Comparison of ENCODE assay signal across 18 cellular contexts in genomic region chr18:48263421-48263820, GRCh38.
A peak's percentile ranks its signal among the peaks of the same experiment; 100 is the strongest.
DNase-seq lines count a peak whose midpoint lies in the region; ATAC-seq, FAIRE-seq and TF ChIP-seq lines count a peak whose summit lies in the region.
"Had no signal": no experiment of that assay in that cellular context is flagged by ENCODE, and none has a peak within 500 bp of the region (broad histone marks: within the 10 kb centered on the region; RNA-seq: fewer than 3 reads in every experiment).

No MANE protein-coding gene starts in this region.

- H3K4me1 ChIP-seq in mammary epithelial cell (ENCODE audit: insufficient read depth, low read length) (peaks cover 28% of the 10 kb centered on the region), liver (ENCODE audit: control insufficient read depth in 4 of 4, insufficient read depth in 4 of 4, low read length in 3 of 4) (no peaks in the 10 kb centered on the region), HepG2 (ENCODE audit: insufficient read depth, low read length) (no peaks in the 10 kb centered on the region)
- H3K4me1 ChIP-seq: A549, BLaER1, HAP-1 had no signal

- H3K4me1 Mint-ChIP-seq in MCF 10A (ENCODE audit: insufficient read depth, unreplicated experiment), result no peaks in the 10 kb centered on the region
- H3K4me1 Mint-ChIP-seq in activated CD4-positive, alpha-beta T cell treated with anti-CD3 and anti-CD28 coated beads, Interleukin-2, amount 10 ng/mL, durations not matched to agents 24 days and 14 days, result no peaks in the 10 kb centered on the region
- H3K4me1 Mint-ChIP-seq: CD14-positive monocyte; CD4-positive, alpha-beta memory T cell had no signal

- H3K27me3 ChIP-seq in mammary epithelial cell (ENCODE audit: insufficient read depth, low read length), result no peaks in the 10 kb centered on the region
- H3K27me3 ChIP-seq in liver (ENCODE audit: control insufficient read depth in 4 of 4, insufficient read depth in 4 of 4, low read length in 3 of 4), result no peaks in the 10 kb centered on the region
- 0 out of 5 replicates have a peak, but pooled peaks cover 0 to 2% of the 10 kb centered on the region in 2 experiments for H3K27me3 ChIP-seq in HepG2 (ENCODE audit: control insufficient read depth in 1 of 2, insufficient read depth in 2 of 2, low read length in 2 of 2)
- H3K27me3 ChIP-seq: BLaER1 had no signal

- H3K9ac ChIP-seq in mammary epithelial cell (ENCODE audit: insufficient read depth, low read length), result no peak overlapping the region
- H3K9ac ChIP-seq in liver (ENCODE audit: low read depth in 1 of 2, low read length in 2 of 2), result no peak overlapping the region
- H3K9ac ChIP-seq in HepG2 (ENCODE audit: insufficient read depth, low read depth, low read length), result no peak overlapping the region
- H3K9ac ChIP-seq: BLaER1, GM23248 had no signal

- H3K4me3 ChIP-seq in mammary epithelial cell (replicated peaks in 1 of 3; ENCODE audit: insufficient read depth in 1 of 3, low read depth in 2 of 3, low read length in 3 of 3) (no peak overlapping the region), liver (ENCODE audit: low read depth in 1 of 3, low read length in 3 of 3) (no peak overlapping the region), HepG2 (replicated peaks in 1 of 3; ENCODE audit: insufficient read depth in 1 of 3, low read depth in 2 of 3, low read length in 3 of 3) (no peak overlapping the region)
- H3K4me3 ChIP-seq: A549, BLaER1, GM23248, HAP-1 had no signal

- no peak overlapping the region for H3K27ac Mint-ChIP-seq in MCF 10A (ENCODE audit: low read depth, unreplicated experiment)
- H3K27ac Mint-ChIP-seq in activated CD4-positive, alpha-beta T cell treated with anti-CD3 and anti-CD28 coated beads, Interleukin-2, amount 10 ng/mL, durations not matched to agents 24 days and 14 days, result no peak overlapping the region
- H3K27ac Mint-ChIP-seq: CD4-positive, alpha-beta memory T cell had no signal

- CTCF ChIA-PET in mammary epithelial cell (lab: Charles Lee; ENCODE audit: low non-redundant PET), result no interaction called here
- CTCF ChIA-PET in MCF 10A (lab: Yijun Ruan, JAX), result interaction anchor here (1.2 kb wide), 1 partner anchor 32 kb away, joined by 5 read pairs; no protein-coding TSS in a partner anchor
- CTCF ChIA-PET in HepG2 (lab: Yijun Ruan, JAX; ENCODE audit: low intra/inter-chr PET ratio, low total read pairs), result no interaction called here

- H3K9me3 ChIP-seq in mammary epithelial cell (replicated peaks; ENCODE audit: insufficient read depth, low read length) (no peaks in the 10 kb centered on the region), liver (ENCODE audit: control insufficient read depth in 4 of 4, low read length in 3 of 4) (no peaks in the 10 kb centered on the region), HepG2 (ENCODE audit: low read length) (no peaks in the 10 kb centered on the region)
- H3K9me3 ChIP-seq: A549, BLaER1, HAP-1 had no signal

- no peak for TF ChIP-seq POLR2A in HepG2 (IDR thresholded peaks at IDR 0.05; ENCODE audit: insufficient read depth in 1 of 2, low read depth in 2 of 2, low read length in 2 of 2)

- no peak for TF ChIP-seq EP300 in HepG2 (IDR thresholded peaks at IDR 0.05; ENCODE audit: low read depth in 2 of 2, low read length in 2 of 2)
- TF ChIP-seq EP300 in HepG2 (CRISPR knock-in tag; IDR thresholded peaks at IDR 0.05; ENCODE audit: borderline replicate concordance), result no peak

- no peaks in the 10 kb centered on the region for H3K9me3 Mint-ChIP-seq in MCF 10A (ENCODE audit: unreplicated experiment)
- no peaks in the 10 kb centered on the region for H3K9me3 Mint-ChIP-seq in activated CD4-positive, alpha-beta T cell treated with anti-CD3 and anti-CD28 coated beads, Interleukin-2, amount 10 ng/mL, durations not matched to agents 24 days and 14 days

- TF ChIP-seq CTCF in mammary epithelial cell (conservative IDR thresholded peaks at IDR 0.05 in 1 of 2, IDR thresholded peaks at IDR 0.05 in 1 of 2; ENCODE audit: extremely low read depth in 1 of 2, insufficient read depth in 1 of 2, low read depth in 1 of 2, low read length in 2 of 2), result no peak
- no peak for TF ChIP-seq CTCF in MCF 10A (IDR thresholded peaks at IDR 0.05; ENCODE audit: unreplicated experiment)
- no peak for TF ChIP-seq CTCF in liver (IDR thresholded peaks at IDR 0.05; ENCODE audit: low read depth, low read length, missing input control)
- no peak for TF ChIP-seq CTCF in HepG2 (CRISPR knock-in tag; IDR thresholded peaks at IDR 0.05)

- H3K36me3 ChIP-seq in mammary epithelial cell (ENCODE audit: insufficient read depth, low read length) (no peaks in the 10 kb centered on the region), liver (ENCODE audit: control insufficient read depth in 4 of 4, insufficient read depth in 3 of 4, low read depth in 1 of 4, low read length in 3 of 4) (no peaks in the 10 kb centered on the region), HepG2 (replicated peaks in 1 of 2; ENCODE audit: control insufficient read depth in 1 of 2, insufficient read depth in 2 of 2, low read length in 2 of 2) (no peaks in the 10 kb centered on the region)
- H3K36me3 ChIP-seq: BLaER1, HAP-1 had no signal

- H3K27ac ChIP-seq in mammary epithelial cell (ENCODE audit: insufficient read depth, low read depth, low read length), result peak overlapping the region; percentile 83
- no peak overlapping the region for H3K27ac ChIP-seq in liver (ENCODE audit: low read depth in 1 of 2, low read length in 2 of 2)
- no peak overlapping the region for H3K27ac ChIP-seq in HepG2 (ENCODE audit: extremely low read length, insufficient read depth, low read length)
- H3K27ac ChIP-seq: 22Rv1, A549, BLaER1, GM23248 had no signal

- no peak for TF ChIP-seq RAD21 in liver (IDR thresholded peaks at IDR 0.05)
- no peak for TF ChIP-seq RAD21 in HepG2 (CRISPR knock-in tag; IDR thresholded peaks at IDR 0.05)

- H3K79me2 ChIP-seq in mammary epithelial cell (ENCODE audit: insufficient read depth, low read length) (no peaks in the 10 kb centered on the region), HepG2 (ENCODE audit: insufficient read depth, low read length) (no peaks in the 10 kb centered on the region)

- WGBS in mammary epithelial cell (ENCODE audit: low coverage, missing lambda C conversion rate), result 100% methylated on average over 3 of the region's 3 CpGs
- 63% methylated on average over 3 of the region's 3 CpGs for WGBS in liver
- 3% methylated on average over 3 of the region's 3 CpGs for WGBS in HepG2 (ENCODE audit: low lambda C conversion rate)

- H3K27me3 Mint-ChIP-seq in MCF 10A (ENCODE audit: insufficient read depth, unreplicated experiment), result no peaks in the 10 kb centered on the region
- H3K27me3 Mint-ChIP-seq in activated CD4-positive, alpha-beta T cell treated with anti-CD3 and anti-CD28 coated beads, Interleukin-2, amount 10 ng/mL, durations not matched to agents 24 days and 14 days, result peaks cover 8% of the 10 kb centered on the region

- no peaks in the 10 kb centered on the region for H4K20me1 ChIP-seq in mammary epithelial cell (ENCODE audit: insufficient read depth, low read length)
- no peaks in the 10 kb centered on the region for H4K20me1 ChIP-seq in HepG2 (ENCODE audit: insufficient read depth, low read length)
- H4K20me1 ChIP-seq: BLaER1 had no signal

- no TSS peak for BruUV-seq in mammary epithelial cell (replicated peaks; lab: Mats Ljungman, UMichigan)
- no TSS peak for BruUV-seq in MCF 10A (replicated peaks; lab: Mats Ljungman, UMichigan)
- BruUV-seq in HepG2 (replicated peaks; lab: Mats Ljungman, UMichigan), result no TSS peak

- POLR2A ChIA-PET in MCF 10A (lab: Yijun Ruan, JAX), result no interaction called here
- POLR2A ChIA-PET in HepG2 (lab: Yijun Ruan, JAX), result no interaction called here

- FAIRE-seq in HepG2 (lab: Jason Lieb, UNC), result no peak
- FAIRE-seq: A549, GM12892, GM18507 had no signal

- dilution Hi-C loops in mammary epithelial cell (cut with HindIII; ENCODE audit: low sequenced_read_pairs), result no loop called here

- no peaks in the 10 kb centered on the region for H3K36me3 Mint-ChIP-seq in MCF 10A (ENCODE audit: insufficient read depth, unreplicated experiment)
- H3K36me3 Mint-ChIP-seq in activated CD4-positive, alpha-beta T cell treated with anti-CD3 and anti-CD28 coated beads, Interleukin-2, amount 10 ng/mL, durations not matched to agents 24 days and 14 days (ENCODE audit: low read depth), result no peaks in the 10 kb centered on the region
- H3K36me3 Mint-ChIP-seq: CD14-positive monocyte; CD4-positive, alpha-beta memory T cell had no signal

- H2AFZ ChIP-seq in mammary epithelial cell (ENCODE audit: low read depth, low read length) (no peak overlapping the region), HepG2 (ENCODE audit: low read length) (no peak overlapping the region)
- H2AFZ ChIP-seq: GM23248 had no signal

- H3K4me2 ChIP-seq in mammary epithelial cell (ENCODE audit: insufficient read depth, low read depth, low read length) (peak overlapping the region; percentile 66), HepG2 (ENCODE audit: low read depth, low read length) (no peak overlapping the region)
- H3K4me2 ChIP-seq: A549, BLaER1 had no signal

- intact Hi-C loops in mammary epithelial cell (cut with micrococcal nuclease) (no loop called here), MCF 10A (cut with micrococcal nuclease) (no loop called here), HepG2 (cut with micrococcal nuclease; ENCODE audit: unreplicated experiment) (no loop called here)
- intact Hi-C loops in activated CD4-positive, alpha-beta T cell treated with anti-CD3 and anti-CD28 coated beads, Interleukin-2, amount 10 ng/mL, durations not matched to agents 24 days and 14 days (cut with micrococcal nuclease), result no loop called here

- no peak overlapping the region for H3K4me3 Mint-ChIP-seq in MCF 10A (ENCODE audit: unreplicated experiment)
- no peak overlapping the region for H3K4me3 Mint-ChIP-seq in activated CD4-positive, alpha-beta T cell treated with anti-CD3 and anti-CD28 coated beads, Interleukin-2, amount 10 ng/mL, durations not matched to agents 24 days and 14 days
- H3K4me3 Mint-ChIP-seq: CD14-positive monocyte; CD4-positive, alpha-beta memory T cell had no signal

- in situ Hi-C loops in mammary epithelial cell (cut with MboI; ENCODE audit: low sequenced_read_pairs in 2 of 2), result no loop called here
- in situ Hi-C loops in HepG2 (cut with HindIII; ENCODE audit: extremely low pct_ligation_motif_present, low pct_unique_long_range_greater_than_20kb), result no loop called here

- DNase-seq in mammary epithelial cell (no peak), MCF 10A (ENCODE audit: unreplicated experiment) (no peak), HepG2 (ENCODE audit: low spot score) (no peak), retina (peak; percentile 34), AML-193 (lab: John Stamatoyannopoulos, UW) (no peak)
- no peak for DNase-seq in activated CD4-positive, alpha-beta T cell treated with anti-CD3 and anti-CD28 coated beads, Interleukin-2, amount 10 ng/mL, durations not matched to agents 24 days and 14 days
- DNase-seq: CD4-positive, alpha-beta memory T cell; DMS153; GDM1 had no signal

- no peak for ATAC-seq in HepG2
- ATAC-seq: A549 had no signal

TF ChIP-seq in liver, 16 proteins besides CTCF, POLR2A, EP300 and RAD21 (continues in another document):
- TF ChIP-seq GABPA (IDR thresholded peaks at IDR 0.05 in 1 of 2, conservative IDR thresholded peaks at IDR 0.05 in 1 of 2) (no peak), NR2F2 (IDR thresholded peaks at IDR 0.05) (peak; percentile 40)

TF ChIP-seq in HepG2, 621 proteins besides CTCF, POLR2A, EP300 and RAD21 (continues in another document):
- no peak for TF ChIP-seq FOSL2 (CRISPR knock-in tag; IDR thresholded peaks at IDR 0.05)
- no peak for TF ChIP-seq MTF1 (CRISPR knock-in tag; IDR thresholded peaks at IDR 0.05)
- TF ChIP-seq ZFY (CRISPR knock-in tag; IDR thresholded peaks at IDR 0.05), result no peak
- no peak for TF ChIP-seq NCOA5 (CRISPR knock-in tag; IDR thresholded peaks at IDR 0.05)
